ENCODE assay signal across 44 cellular contexts in genomic region chr1:152899027-152899426, GRCh38. TPM values are rescaled to one million over a fixed set of nuclear protein-coding genes. Genes with fewer than 3 reads are reported as not detected.
"Had no signal": no experiment of that assay in that cellular context is flagged by ENCODE, and none has a peak within 500 bp of the region (broad histone marks: within the 10 kb centered on the region; RNA-seq: fewer than 3 reads in every experiment).

No MANE protein-coding gene starts in this region.

- H3K36me3 Mint-ChIP-seq: activated naive CD4-positive, alpha-beta T cell treated with anti-CD3 and anti-CD28 coated beads, Interleukin-2, amount 10 ng/mL, durations not matched to agents 7 days and 5 days; activated naive CD4-positive, alpha-beta T cell treated with anti-CD3 and anti-CD28 coated beads, Interleukin-2, amount 50 U/mL, for 24 hours; activated naive CD8-positive, alpha-beta T cell; activated naive CD8-positive, alpha-beta T cell treated with anti-CD3 and anti-CD28 coated beads for 36 hours; activated naive CD8-positive, alpha-beta T cell treated with anti-CD3 and anti-CD28 coated beads, Interleukin-2, amount 10 ng/mL, durations not matched to agents 7 days and 5 days; brain had no signal

- H3K4me1 ChIP-seq: adrenal gland, ascending aorta, body of pancreas, breast epithelium had no signal

- ATAC-seq: activated naive CD4-positive, alpha-beta T cell treated with anti-CD3 and anti-CD28 coated beads, Interleukin-2, amount 50 U/mL, for 72 hours; activated naive CD8-positive, alpha-beta T cell treated with anti-CD3 and anti-CD28 coated beads, Interleukin-2, amount 50 U/mL, for 24 hours; activated T-cell treated with anti-CD3 and anti-CD28 coated beads, Interleukin-2, amount 50 U/mL, for 4 hours; activated T-cell treated with anti-CD3 and anti-CD28 coated beads, Interleukin-2, amount 50 U/mL, for 72 hours; activated T-helper 17 cell treated with anti-CD3 and anti-CD28 coated beads, Interleukin-2, amount 50 U/mL, for 72 hours; body of pancreas had no signal

- H3K9me3 Mint-ChIP-seq: activated naive CD4-positive, alpha-beta T cell treated with anti-CD3 and anti-CD28 coated beads for 36 hours; activated naive CD4-positive, alpha-beta T cell treated with anti-CD3 and anti-CD28 coated beads, Interleukin-2, amount 10 ng/mL, durations not matched to agents 7 days and 5 days; activated naive CD4-positive, alpha-beta T cell treated with anti-CD3 and anti-CD28 coated beads, Interleukin-2, amount 50 U/mL, for 24 hours; activated naive CD4-positive, alpha-beta T cell treated with anti-CD3 and anti-CD28 coated beads, Interleukin-2, amount 50 U/mL, for 72 hours; activated naive CD8-positive, alpha-beta T cell treated with anti-CD3 and anti-CD28 coated beads for 36 hours; activated naive CD8-positive, alpha-beta T cell treated with anti-CD3 and anti-CD28 coated beads, Interleukin-2, amount 10 ng/mL, durations not matched to agents 7 days and 5 days; activated naive CD8-positive, alpha-beta T cell treated with anti-CD3 and anti-CD28 coated beads, Interleukin-2, amount 50 U/mL, for 24 hours; activated T-cell treated with anti-CD3 and anti-CD28 coated beads, Interleukin-2, amount 50 U/mL, for 24 hours; activated T-cell treated with anti-CD3 and anti-CD28 coated beads, Interleukin-2, amount 50 U/mL, for 72 hours; activated T-helper 1 cell treated with anti-CD3 and anti-CD28 coated beads, Interleukin-12 subunit alpha, Interleukin-12 subunit beta, Interleukin-2, Interleukin-4 antibody, amounts not matched to agents 30 ng/mL and 10 ng/mL and 1 ng/mL, durations not matched to agents 14 hours and 24 hours and 36 hours; activated T-helper 17 cell treated with anti-CD3 and anti-CD28 coated beads, Interleukin-2, amount 50 U/mL, for 72 hours; activated T-helper 2 cell treated with anti-CD3 and anti-CD28 coated beads, Interferon-gamma antibody, Interleukin-2, Interleukin-4, amounts not matched to agents 10 μg/mL and 5 μg/mL and 100 μg/mL, durations not matched to agents 14 hours and 24 hours and 36 hours; brain; central memory CD8-positive, alpha-beta T cell had no signal

- H3K4me3 Mint-ChIP-seq: activated naive CD4-positive, alpha-beta T cell treated with anti-CD3 and anti-CD28 coated beads for 36 hours; activated naive CD4-positive, alpha-beta T cell treated with anti-CD3 and anti-CD28 coated beads, Interleukin-2, amount 10 ng/mL, durations not matched to agents 7 days and 5 days; activated naive CD4-positive, alpha-beta T cell treated with anti-CD3 and anti-CD28 coated beads, Interleukin-2, amount 50 U/mL, for 24 hours; activated naive CD8-positive, alpha-beta T cell; activated naive CD8-positive, alpha-beta T cell treated with anti-CD3 and anti-CD28 coated beads for 36 hours; activated naive CD8-positive, alpha-beta T cell treated with anti-CD3 and anti-CD28 coated beads, Interleukin-2, amount 10 ng/mL, durations not matched to agents 7 days and 5 days; activated naive CD8-positive, alpha-beta T cell treated with anti-CD3 and anti-CD28 coated beads, Interleukin-2, amount 50 U/mL, for 24 hours; activated T-cell treated with anti-CD3 and anti-CD28 coated beads, Interleukin-2, amount 50 U/mL, for 24 hours; activated T-cell treated with anti-CD3 and anti-CD28 coated beads, Interleukin-2, amount 50 U/mL, for 4 hours; activated T-cell treated with anti-CD3 and anti-CD28 coated beads, Interleukin-2, amount 50 U/mL, for 72 hours; activated T-helper 1 cell treated with anti-CD3 and anti-CD28 coated beads, Interleukin-12 subunit alpha, Interleukin-12 subunit beta, Interleukin-2, Interleukin-4 antibody, amounts not matched to agents 30 ng/mL and 10 ng/mL and 1 ng/mL, durations not matched to agents 14 hours and 24 hours and 36 hours; activated T-helper 17 cell treated with anti-CD3 and anti-CD28 coated beads, Interleukin-2, amount 50 U/mL, for 72 hours; brain; central memory CD8-positive, alpha-beta T cell had no signal

- H3K4me3 ChIP-seq: adrenal gland, ascending aorta, body of pancreas, breast epithelium, cardiac muscle cell had no signal

- DNase-seq: activated effector memory CD4-positive, alpha-beta T cell treated with anti-CD3 and anti-CD28 coated beads, Interleukin-2, amount 50 U/mL, for 16 hours; activated effector memory CD4-positive, alpha-beta T cell treated with Interleukin-2 at 50 U/mL for 16 hours; activated gamma-delta T cell; activated gamma-delta T cell treated with Interleukin-2 at 50 U/mL for 16 hours; activated naive CD4-positive, alpha-beta T cell; activated naive CD4-positive, alpha-beta T cell treated with anti-CD3 and anti-CD28 coated beads for 36 hours; activated naive CD4-positive, alpha-beta T cell treated with anti-CD3 and anti-CD28 coated beads, Interleukin-2, amount 10 ng/mL, durations not matched to agents 7 days and 5 days; activated naive CD4-positive, alpha-beta T cell treated with anti-CD3 and anti-CD28 coated beads, Interleukin-2, amount 50 U/mL, for 16 hours; activated naive CD4-positive, alpha-beta T cell treated with Interleukin-2 at 50 U/mL for 16 hours; activated naive CD8-positive, alpha-beta T cell treated with anti-CD3 and anti-CD28 coated beads for 36 hours; activated naive CD8-positive, alpha-beta T cell treated with anti-CD3 and anti-CD28 coated beads, Interleukin-2, amount 10 ng/mL, durations not matched to agents 7 days and 5 days; activated naive CD8-positive, alpha-beta T cell treated with anti-CD3 and anti-CD28 coated beads, Interleukin-2, amount 50 U/mL, for 24 hours; activated T-cell treated with anti-CD3 and anti-CD28 coated beads, Interleukin-2, amount 50 U/mL, for 1 hour; activated T-cell treated with anti-CD3 and anti-CD28 coated beads, Interleukin-2, amount 50 U/mL, for 24 hours; activated T-cell treated with anti-CD3 and anti-CD28 coated beads, Interleukin-2, amount 50 U/mL, for 4 hours; activated T-cell treated with anti-CD3 and anti-CD28 coated beads, Interleukin-2, amount 50 U/mL, for 48 hours; activated T-cell treated with anti-CD3 and anti-CD28 coated beads, Interleukin-2, amount 50 U/mL, for 72 hours; adrenal gland; amniotic stem cell; amygdala; anterior cingulate cortex; aorta; body of pancreas; brain microvascular endothelial cell; caudate nucleus; central memory CD4-positive, alpha-beta T cell; cerebellar nuclear complex had no signal

- H3K36me3 ChIP-seq: adrenal gland, ascending aorta, brain microvascular endothelial cell, breast epithelium, cardiac muscle cell had no signal

- H3K4me1 Mint-ChIP-seq: activated naive CD4-positive, alpha-beta T cell treated with anti-CD3 and anti-CD28 coated beads, Interleukin-2, amount 10 ng/mL, durations not matched to agents 7 days and 5 days; activated naive CD4-positive, alpha-beta T cell treated with anti-CD3 and anti-CD28 coated beads, Interleukin-2, amount 50 U/mL, for 24 hours; activated naive CD8-positive, alpha-beta T cell treated with anti-CD3 and anti-CD28 coated beads for 36 hours; activated naive CD8-positive, alpha-beta T cell treated with anti-CD3 and anti-CD28 coated beads, Interleukin-2, amount 10 ng/mL, durations not matched to agents 7 days and 5 days; activated naive CD8-positive, alpha-beta T cell treated with anti-CD3 and anti-CD28 coated beads, Interleukin-2, amount 50 U/mL, for 24 hours; activated T-helper 17 cell treated with anti-CD3 and anti-CD28 coated beads, Interleukin-2, amount 50 U/mL, for 72 hours; brain; central memory CD8-positive, alpha-beta T cell had no signal

- H3K9me3 ChIP-seq: adrenal gland, ascending aorta, body of pancreas, breast epithelium had no signal

- H3K27me3 ChIP-seq: adrenal gland, ascending aorta, body of pancreas, brain microvascular endothelial cell, breast epithelium, cardiac muscle cell had no signal

- H3K27ac ChIP-seq: adrenal gland, ascending aorta, body of pancreas, brain microvascular endothelial cell, breast epithelium, cardiac muscle cell had no signal

- H3K27ac Mint-ChIP-seq: activated naive CD4-positive, alpha-beta T cell treated with anti-CD3 and anti-CD28 coated beads for 36 hours; activated naive CD4-positive, alpha-beta T cell treated with anti-CD3 and anti-CD28 coated beads, Interleukin-2, amount 10 ng/mL, durations not matched to agents 7 days and 5 days; activated naive CD4-positive, alpha-beta T cell treated with anti-CD3 and anti-CD28 coated beads, Interleukin-2, amount 50 U/mL, for 24 hours; activated naive CD4-positive, alpha-beta T cell treated with anti-CD3 and anti-CD28 coated beads, Interleukin-2, amount 50 U/mL, for 72 hours; activated naive CD8-positive, alpha-beta T cell; activated naive CD8-positive, alpha-beta T cell treated with anti-CD3 and anti-CD28 coated beads for 36 hours; activated naive CD8-positive, alpha-beta T cell treated with anti-CD3 and anti-CD28 coated beads, Interleukin-2, amount 10 ng/mL, durations not matched to agents 7 days and 5 days; activated naive CD8-positive, alpha-beta T cell treated with anti-CD3 and anti-CD28 coated beads, Interleukin-2, amount 50 U/mL, for 24 hours; activated T-cell treated with anti-CD3 and anti-CD28 coated beads, Interleukin-2, amount 50 U/mL, for 24 hours; activated T-cell treated with anti-CD3 and anti-CD28 coated beads, Interleukin-2, amount 50 U/mL, for 72 hours; activated T-helper 1 cell treated with anti-CD3 and anti-CD28 coated beads, Interleukin-12 subunit alpha, Interleukin-12 subunit beta, Interleukin-2, Interleukin-4 antibody, amounts not matched to agents 30 ng/mL and 10 ng/mL and 1 ng/mL, durations not matched to agents 14 hours and 24 hours and 36 hours; activated T-helper 17 cell treated with anti-CD3 and anti-CD28 coated beads, Interleukin-2, amount 50 U/mL, for 72 hours; activated T-helper 2 cell treated with anti-CD3 and anti-CD28 coated beads, Interferon-gamma antibody, Interleukin-2, Interleukin-4, amounts not matched to agents 10 μg/mL and 5 μg/mL and 100 μg/mL, durations not matched to agents 14 hours and 24 hours and 36 hours; brain had no signal

RNA-seq across cellular contexts. Expression of gene IVL, which starts 9.3 kb away (rescaled TPM):
- total RNA-seq: activated naive CD4-positive, alpha-beta T cell treated with anti-CD3 and anti-CD28 coated beads for 36 hours; activated naive CD4-positive, alpha-beta T cell treated with anti-CD3 and anti-CD28 coated beads, Interleukin-2, amount 50 U/mL, for 72 hours; activated naive CD8-positive, alpha-beta T cell treated with anti-CD3 and anti-CD28 coated beads for 36 hours; activated naive CD8-positive, alpha-beta T cell treated with anti-CD3 and anti-CD28 coated beads, Interleukin-2, amount 10 ng/mL, durations not matched to agents 7 days and 5 days; activated T-cell treated with anti-CD3 and anti-CD28 coated beads, Interleukin-2, amount 50 U/mL, for 4 hours; activated T-cell treated with anti-CD3 and anti-CD28 coated beads, Interleukin-2, amount 50 U/mL, for 72 hours; activated T-helper 1 cell treated with anti-CD3 and anti-CD28 coated beads, Interleukin-12 subunit alpha, Interleukin-12 subunit beta, Interleukin-2, Interleukin-4 antibody, amounts not matched to agents 30 ng/mL and 10 ng/mL and 1 ng/mL, durations not matched to agents 14 hours and 24 hours and 36 hours; activated T-helper 17 cell treated with anti-CD3 and anti-CD28 coated beads, Interleukin-2, amount 50 U/mL, for 72 hours; activated T-helper 2 cell treated with anti-CD3 and anti-CD28 coated beads, Interferon-gamma antibody, Interleukin-2, Interleukin-4, amounts not matched to agents 10 μg/mL and 5 μg/mL and 100 μg/mL, durations not matched to agents 14 hours and 24 hours and 36 hours; adrenal gland; aorta; ascending aorta; body of pancreas; breast epithelium; cardiac muscle cell; cardiac septum; cerebellum; chondrocyte had no signal
- polyA plus RNA-seq: cardiac muscle cell had no signal

RNA-seq across cellular contexts. Expression of gene SMCP, which starts 20.9 kb away (rescaled TPM):
- total RNA-seq: activated naive CD4-positive, alpha-beta T cell treated with anti-CD3 and anti-CD28 coated beads for 36 hours; activated naive CD4-positive, alpha-beta T cell treated with anti-CD3 and anti-CD28 coated beads, Interleukin-2, amount 50 U/mL, for 72 hours; activated naive CD8-positive, alpha-beta T cell treated with anti-CD3 and anti-CD28 coated beads for 36 hours; activated naive CD8-positive, alpha-beta T cell treated with anti-CD3 and anti-CD28 coated beads, Interleukin-2, amount 10 ng/mL, durations not matched to agents 7 days and 5 days; activated T-cell treated with anti-CD3 and anti-CD28 coated beads, Interleukin-2, amount 50 U/mL, for 4 hours; activated T-cell treated with anti-CD3 and anti-CD28 coated beads, Interleukin-2, amount 50 U/mL, for 72 hours; activated T-helper 1 cell treated with anti-CD3 and anti-CD28 coated beads, Interleukin-12 subunit alpha, Interleukin-12 subunit beta, Interleukin-2, Interleukin-4 antibody, amounts not matched to agents 30 ng/mL and 10 ng/mL and 1 ng/mL, durations not matched to agents 14 hours and 24 hours and 36 hours; activated T-helper 17 cell treated with anti-CD3 and anti-CD28 coated beads, Interleukin-2, amount 50 U/mL, for 72 hours; activated T-helper 2 cell treated with anti-CD3 and anti-CD28 coated beads, Interferon-gamma antibody, Interleukin-2, Interleukin-4, amounts not matched to agents 10 μg/mL and 5 μg/mL and 100 μg/mL, durations not matched to agents 14 hours and 24 hours and 36 hours; adrenal gland; aorta; ascending aorta; astrocyte; body of pancreas; breast epithelium; bronchial epithelial cell; cardiac muscle cell; cardiac septum; cerebellum; chondrocyte had no signal
- polyA plus RNA-seq: adipose tissue, adrenal gland, aorta, cardiac muscle cell had no signal

RNA-seq across cellular contexts. Expression of gene LCE7A, which starts 39.2 kb away (rescaled TPM):
- total RNA-seq: activated naive CD4-positive, alpha-beta T cell treated with anti-CD3 and anti-CD28 coated beads for 36 hours; activated naive CD4-positive, alpha-beta T cell treated with anti-CD3 and anti-CD28 coated beads, Interleukin-2, amount 50 U/mL, for 72 hours; activated naive CD8-positive, alpha-beta T cell treated with anti-CD3 and anti-CD28 coated beads for 36 hours; activated naive CD8-positive, alpha-beta T cell treated with anti-CD3 and anti-CD28 coated beads, Interleukin-2, amount 10 ng/mL, durations not matched to agents 7 days and 5 days; activated T-cell treated with anti-CD3 and anti-CD28 coated beads, Interleukin-2, amount 50 U/mL, for 4 hours; activated T-cell treated with anti-CD3 and anti-CD28 coated beads, Interleukin-2, amount 50 U/mL, for 72 hours; activated T-helper 1 cell treated with anti-CD3 and anti-CD28 coated beads, Interleukin-12 subunit alpha, Interleukin-12 subunit beta, Interleukin-2, Interleukin-4 antibody, amounts not matched to agents 30 ng/mL and 10 ng/mL and 1 ng/mL, durations not matched to agents 14 hours and 24 hours and 36 hours; activated T-helper 17 cell treated with anti-CD3 and anti-CD28 coated beads, Interleukin-2, amount 50 U/mL, for 72 hours; activated T-helper 2 cell treated with anti-CD3 and anti-CD28 coated beads, Interferon-gamma antibody, Interleukin-2, Interleukin-4, amounts not matched to agents 10 μg/mL and 5 μg/mL and 100 μg/mL, durations not matched to agents 14 hours and 24 hours and 36 hours; adrenal gland; aorta; ascending aorta; astrocyte; body of pancreas; breast epithelium; bronchial epithelial cell; cardiac muscle cell; cardiac septum; cerebellum; chondrocyte had no signal
- polyA plus RNA-seq: adipose tissue, adrenal gland, aorta, cardiac muscle cell had no signal

RNA-seq across cellular contexts. Expression of gene SPRR5, which starts 48.0 kb away (rescaled TPM):
- total RNA-seq: activated naive CD4-positive, alpha-beta T cell treated with anti-CD3 and anti-CD28 coated beads for 36 hours; activated naive CD4-positive, alpha-beta T cell treated with anti-CD3 and anti-CD28 coated beads, Interleukin-2, amount 50 U/mL, for 72 hours; activated naive CD8-positive, alpha-beta T cell treated with anti-CD3 and anti-CD28 coated beads for 36 hours; activated naive CD8-positive, alpha-beta T cell treated with anti-CD3 and anti-CD28 coated beads, Interleukin-2, amount 10 ng/mL, durations not matched to agents 7 days and 5 days; activated T-cell treated with anti-CD3 and anti-CD28 coated beads, Interleukin-2, amount 50 U/mL, for 4 hours; activated T-cell treated with anti-CD3 and anti-CD28 coated beads, Interleukin-2, amount 50 U/mL, for 72 hours; activated T-helper 1 cell treated with anti-CD3 and anti-CD28 coated beads, Interleukin-12 subunit alpha, Interleukin-12 subunit beta, Interleukin-2, Interleukin-4 antibody, amounts not matched to agents 30 ng/mL and 10 ng/mL and 1 ng/mL, durations not matched to agents 14 hours and 24 hours and 36 hours; activated T-helper 17 cell treated with anti-CD3 and anti-CD28 coated beads, Interleukin-2, amount 50 U/mL, for 72 hours; activated T-helper 2 cell treated with anti-CD3 and anti-CD28 coated beads, Interferon-gamma antibody, Interleukin-2, Interleukin-4, amounts not matched to agents 10 μg/mL and 5 μg/mL and 100 μg/mL, durations not matched to agents 14 hours and 24 hours and 36 hours; adrenal gland; aorta; ascending aorta; astrocyte; body of pancreas; breast epithelium; bronchial epithelial cell; cardiac muscle cell; cardiac septum; cerebellum; chondrocyte had no signal
- polyA plus RNA-seq: adipose tissue, adrenal gland, aorta, cardiac muscle cell had no signal

RNA-seq across cellular contexts. Expression of gene LCE6A, which starts 56.4 kb away (rescaled TPM):
- total RNA-seq: activated naive CD4-positive, alpha-beta T cell treated with anti-CD3 and anti-CD28 coated beads for 36 hours; activated naive CD4-positive, alpha-beta T cell treated with anti-CD3 and anti-CD28 coated beads, Interleukin-2, amount 50 U/mL, for 72 hours; activated naive CD8-positive, alpha-beta T cell treated with anti-CD3 and anti-CD28 coated beads for 36 hours; activated naive CD8-positive, alpha-beta T cell treated with anti-CD3 and anti-CD28 coated beads, Interleukin-2, amount 10 ng/mL, durations not matched to agents 7 days and 5 days; activated T-cell treated with anti-CD3 and anti-CD28 coated beads, Interleukin-2, amount 50 U/mL, for 4 hours; activated T-cell treated with anti-CD3 and anti-CD28 coated beads, Interleukin-2, amount 50 U/mL, for 72 hours; activated T-helper 1 cell treated with anti-CD3 and anti-CD28 coated beads, Interleukin-12 subunit alpha, Interleukin-12 subunit beta, Interleukin-2, Interleukin-4 antibody, amounts not matched to agents 30 ng/mL and 10 ng/mL and 1 ng/mL, durations not matched to agents 14 hours and 24 hours and 36 hours; activated T-helper 17 cell treated with anti-CD3 and anti-CD28 coated beads, Interleukin-2, amount 50 U/mL, for 72 hours; activated T-helper 2 cell treated with anti-CD3 and anti-CD28 coated beads, Interferon-gamma antibody, Interleukin-2, Interleukin-4, amounts not matched to agents 10 μg/mL and 5 μg/mL and 100 μg/mL, durations not matched to agents 14 hours and 24 hours and 36 hours; adrenal gland; aorta; ascending aorta; astrocyte; body of pancreas; breast epithelium; bronchial epithelial cell; cardiac muscle cell; cardiac septum; cerebellum; chondrocyte had no signal
- polyA plus RNA-seq: adipose tissue, adrenal gland, aorta, cardiac muscle cell had no signal
